ENCODE assay signal across 24 cellular contexts in the genomic region with DNA sequence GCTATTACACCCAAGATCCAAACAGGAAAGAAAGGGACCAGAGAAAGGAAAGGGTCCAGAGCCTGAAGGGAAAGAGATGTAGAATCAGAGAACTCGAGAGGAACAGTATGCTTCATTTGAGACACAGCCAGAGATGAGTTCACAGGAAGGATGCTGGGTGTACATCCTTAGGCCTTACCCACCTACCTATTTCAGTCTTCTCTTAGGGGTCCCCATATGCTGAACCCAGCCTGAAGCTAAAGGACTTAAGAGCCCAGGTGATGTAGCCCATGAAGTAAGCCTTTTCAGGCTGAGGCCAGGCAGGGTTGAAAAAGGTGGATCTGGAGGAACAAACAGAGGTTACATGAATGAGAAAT.
DNase-seq lines count a peak whose midpoint lies in the region; ATAC-seq and TF ChIP-seq lines count a peak whose summit lies in the region.
"Had no signal": no experiment of that assay in that cellular context is flagged by ENCODE, and none has a peak within 500 bp of the region (broad histone marks: within the 10 kb centered on the region; RNA-seq: fewer than 3 reads in every experiment).

No MANE protein-coding gene starts in this region.

- H3K9me3 Mint-ChIP-seq in activated naive CD4-positive, alpha-beta T cell treated with anti-CD3 and anti-CD28 coated beads for 36 hours: no peaks in the 10 kb centered on the region
- no peaks in the 10 kb centered on the region for H3K9me3 Mint-ChIP-seq in stimulated activated effector memory CD8-positive, alpha-beta T cell treated with anti-CD3 and anti-CD28 coated beads, Interleukin-12 subunit alpha, Interleukin-12 subunit beta, amount 100 ng/mL, for 72 hours
- H3K9me3 Mint-ChIP-seq in GM23338: no peaks in the 10 kb centered on the region

- H3K4me3 ChIP-seq in PC-3 (ENCODE audit: low read length) (no peak overlapping the region), GM23338 (no peak overlapping the region)
- H3K4me3 ChIP-seq: BLaER1, GM12878, MG63 had no signal

- no peak for DNase-seq in activated naive CD4-positive, alpha-beta T cell treated with anti-CD3 and anti-CD28 coated beads for 36 hours
- no peak for DNase-seq in activated naive CD4-positive, alpha-beta T cell (lab: John Stamatoyannopoulos, UW)
- DNase-seq in PC-3: no peak
- no peak for DNase-seq in stimulated activated effector memory CD8-positive, alpha-beta T cell treated with anti-CD3 and anti-CD28 coated beads, Interleukin-12 subunit alpha, Interleukin-12 subunit beta, amount 100 ng/mL, for 72 hours (ENCODE audit: low spot score in 2 of 2)
- DNase-seq in foreskin keratinocyte: no peak
- no peak for DNase-seq in GM23338 (ENCODE audit: low spot score)
- DNase-seq: ACHN; Caco-2; CD4-positive, alpha-beta memory T cell; DMS 273 treated with DMSO at 0.1 percent for 48 hours; DMS79 treated with DMSO at 0.1 percent for 48 hours; H7; Kasumi-1; MG63; NCI-H1417; NCI-H1694 treated with DMSO at 0.1 percent for 48 hours; NCI-H2081 treated with DMSO at 0.1 percent for 48 hours; NCI-H2171 treated with DMSO at 0.1 percent for 48 hours; NCI-H446; NCI-H526 had no signal

- H3K79me2 ChIP-seq in PC-3 (ENCODE audit: low read length) (no peaks in the 10 kb centered on the region), GM23338 (replicated peaks; ENCODE audit: insufficient read depth) (no peaks in the 10 kb centered on the region)

- TF ChIP-seq CTCF in PC-3 (conservative IDR thresholded peaks at IDR 0.05; ENCODE audit: low read depth, low read length): no peak
- TF ChIP-seq CTCF in VCaP (conservative IDR thresholded peaks at IDR 0.05): no peak
- no peak for TF ChIP-seq CTCF in foreskin keratinocyte (conservative IDR thresholded peaks at IDR 0.05)
- TF ChIP-seq CTCF in GM23338 (conservative IDR thresholded peaks at IDR 0.05; ENCODE audit: low read depth in 2 of 2): no peak

- H3K9me2 ChIP-seq in PC-3 (replicated peaks; ENCODE audit: low read length) (0 out of 2 replicates have a peak, but pooled peaks cover 3% of the 10 kb centered on the region), GM23338 (ENCODE audit: insufficient read depth) (0 out of 2 replicates have a peak, but pooled peaks cover 2% of the 10 kb centered on the region)

- H3K9ac ChIP-seq in PC-3 (ENCODE audit: low read length): no peak overlapping the region
- H3K9ac ChIP-seq: BLaER1 had no signal

- POLR2A ChIA-PET in PC-3 (lab: Charles Lee; ENCODE audit: unreplicated experiment): no interaction called here

- H3K4me2 ChIP-seq in PC-3 (ENCODE audit: low read length) (no peak overlapping the region), GM23338 (no peak overlapping the region)
- H3K4me2 ChIP-seq: BLaER1 had no signal

- H3K36me3 ChIP-seq in PC-3 (ENCODE audit: low read depth, low read length): no peaks in the 10 kb centered on the region
- no peaks in the 10 kb centered on the region for H3K36me3 ChIP-seq in GM23338 (ENCODE audit: insufficient read depth)
- H3K36me3 ChIP-seq: BLaER1, MG63 had no signal

- no peak overlapping the region for H3K27ac ChIP-seq in PC-3 (ENCODE audit: low read length)
- peak overlapping the region; percentile 50 for H3K27ac ChIP-seq in VCaP
- no peak overlapping the region for H3K27ac ChIP-seq in foreskin keratinocyte
- no peak overlapping the region for H3K27ac ChIP-seq in GM23338 (ENCODE audit: low read depth)
- H3K27ac ChIP-seq: BLaER1, RWPE1 had no signal

- H3K36me3 Mint-ChIP-seq in activated naive CD4-positive, alpha-beta T cell treated with anti-CD3 and anti-CD28 coated beads for 36 hours (ENCODE audit: low read depth): no peaks in the 10 kb centered on the region
- no peaks in the 10 kb centered on the region for H3K36me3 Mint-ChIP-seq in stimulated activated effector memory CD8-positive, alpha-beta T cell treated with anti-CD3 and anti-CD28 coated beads, Interleukin-12 subunit alpha, Interleukin-12 subunit beta, amount 100 ng/mL, for 72 hours
- H3K36me3 Mint-ChIP-seq in GM23338 (ENCODE audit: low read depth): no peaks in the 10 kb centered on the region
- H3K36me3 Mint-ChIP-seq: CD4-positive, alpha-beta memory T cell had no signal

- intact Hi-C loops in activated naive CD4-positive, alpha-beta T cell treated with anti-CD3 and anti-CD28 coated beads for 36 hours (cut with micrococcal nuclease): loop anchor here (1.0 to 2.0 kb wide), 2 partner anchors 29 to 60 kb away; no protein-coding TSS in a partner anchor
- intact Hi-C loops in PC-3 (cut with micrococcal nuclease): loop anchor here (1.0 kb wide), 1 partner anchor 43 kb away; no protein-coding TSS in a partner anchor

- H3K9me3 ChIP-seq in PC-3 (ENCODE audit: low read length): no peaks in the 10 kb centered on the region
- H3K9me3 ChIP-seq: BLaER1, Caco-2, MG63 had no signal

- BruUV-seq in PC-3 (replicated peaks; lab: Mats Ljungman, UMichigan): no TSS peak

- H4K20me1 ChIP-seq in PC-3 (ENCODE audit: low read length) (no peaks in the 10 kb centered on the region), GM23338 (replicated peaks; ENCODE audit: insufficient read depth) (no peaks in the 10 kb centered on the region)
- H4K20me1 ChIP-seq: BLaER1 had no signal

- H3K4me1 Mint-ChIP-seq in activated naive CD4-positive, alpha-beta T cell treated with anti-CD3 and anti-CD28 coated beads for 36 hours (ENCODE audit: low read depth): peaks cover 33% of the 10 kb centered on the region
- H3K4me1 Mint-ChIP-seq in stimulated activated effector memory CD8-positive, alpha-beta T cell treated with anti-CD3 and anti-CD28 coated beads, Interleukin-12 subunit alpha, Interleukin-12 subunit beta, amount 100 ng/mL, for 72 hours: peaks cover 15% of the 10 kb centered on the region
- peaks cover 6% of the 10 kb centered on the region; the same call in 1 of the 3 replicates for H3K4me1 Mint-ChIP-seq in GM23338
- H3K4me1 Mint-ChIP-seq: CD4-positive, alpha-beta memory T cell had no signal

- H3K27me3 Mint-ChIP-seq in activated naive CD4-positive, alpha-beta T cell treated with anti-CD3 and anti-CD28 coated beads for 36 hours (ENCODE audit: low read depth): no peaks in the 10 kb centered on the region
- no peaks in the 10 kb centered on the region for H3K27me3 Mint-ChIP-seq in GM23338 (ENCODE audit: insufficient read depth, low read depth, poor library complexity)

- H3K27ac Mint-ChIP-seq in activated naive CD4-positive, alpha-beta T cell treated with anti-CD3 and anti-CD28 coated beads for 36 hours: peak overlapping the region; percentile 71
- H3K27ac Mint-ChIP-seq in stimulated activated effector memory CD8-positive, alpha-beta T cell treated with anti-CD3 and anti-CD28 coated beads, Interleukin-12 subunit alpha, Interleukin-12 subunit beta, amount 100 ng/mL, for 72 hours: peak overlapping the region; percentile 10
- no peak overlapping the region for H3K27ac Mint-ChIP-seq in GM23338
- H3K27ac Mint-ChIP-seq: CD4-positive, alpha-beta memory T cell had no signal

- no peak overlapping the region for H3K4me3 Mint-ChIP-seq in activated naive CD4-positive, alpha-beta T cell treated with anti-CD3 and anti-CD28 coated beads for 36 hours
- no peak overlapping the region for H3K4me3 Mint-ChIP-seq in stimulated activated effector memory CD8-positive, alpha-beta T cell treated with anti-CD3 and anti-CD28 coated beads, Interleukin-12 subunit alpha, Interleukin-12 subunit beta, amount 100 ng/mL, for 72 hours
- H3K4me3 Mint-ChIP-seq in GM23338: no peak overlapping the region
- H3K4me3 Mint-ChIP-seq: CD4-positive, alpha-beta memory T cell had no signal

- H3F3A ChIP-seq in PC-3 (ENCODE audit: low read length, unreplicated experiment) (no peaks in the 10 kb centered on the region), GM23338 (replicated peaks; ENCODE audit: low read depth) (no peaks in the 10 kb centered on the region)

- CTCF ChIA-PET in activated naive CD4-positive, alpha-beta T cell treated with anti-CD3 and anti-CD28 coated beads for 36 hours (lab: Charles Lee): interaction anchor here (1.5 kb wide), 1 partner anchor 18 kb away, joined by 4 read pairs; no protein-coding TSS in a partner anchor
- CTCF ChIA-PET in PC-3 (lab: Charles Lee): no interaction called here

- no peak overlapping the region for H2AFZ ChIP-seq in PC-3 (ENCODE audit: low read length)
- H2AFZ ChIP-seq in GM23338: no peak overlapping the region

- H3K27me3 ChIP-seq in PC-3 (ENCODE audit: low read length) (no peaks in the 10 kb centered on the region), foreskin keratinocyte (no peaks in the 10 kb centered on the region), GM23338 (ENCODE audit: insufficient read depth) (no peaks in the 10 kb centered on the region)
- H3K27me3 ChIP-seq: BLaER1, MG63 had no signal

- H3K4me1 ChIP-seq in PC-3 (ENCODE audit: insufficient read depth, low read length) (peaks cover 44% of the 10 kb centered on the region), foreskin keratinocyte (no peaks in the 10 kb centered on the region), GM23338 (ENCODE audit: insufficient read depth) (0 out of 2 replicates have a peak, but pooled peaks cover 4% of the 10 kb centered on the region)
- H3K4me1 ChIP-seq: BLaER1, Caco-2 had no signal

- ATAC-seq in PC-3 (peak; percentile 6; the same call in 1 of the 2 replicates), foreskin keratinocyte (no peak), GM23338 (no peak)
- peak; percentile 67 for ATAC-seq in stimulated activated effector memory CD8-positive, alpha-beta T cell treated with anti-CD3 and anti-CD28 coated beads, Interleukin-12 subunit alpha, Interleukin-12 subunit beta, amount 100 ng/mL, for 72 hours
- ATAC-seq: GM12878 had no signal

TF ChIP-seq in GM23338, 12 proteins besides CTCF, POLR2A, EP300 and RAD21 (continues in another document):
- no peak for TF ChIP-seq CREB1 (CRISPR knock-in tag; IDR thresholded peaks at IDR 0.05; ENCODE audit: low read depth)
- no peak for TF ChIP-seq POLR2AphosphoS5 (IDR thresholded peaks at IDR 0.05; ENCODE audit: low read depth)
- no peak for TF ChIP-seq ZNF331 (CRISPR knock-in tag; IDR thresholded peaks at IDR 0.05; ENCODE audit: low read depth)
- TF ChIP-seq EZH2phosphoT487 (IDR thresholded peaks at IDR 0.05; ENCODE audit: unreplicated experiment): no peak
- no peak for TF ChIP-seq NANOG (IDR thresholded peaks at IDR 0.05; ENCODE audit: borderline replicate concordance)

Comparison
In these comparisons a context has a peak if more than half of its experiments do, and no peak if none do; other contexts are left out.
1. ATAC-seq: peak in PC-3 (single experiment) and stimulated activated effector memory CD8-positive, alpha-beta T cell treated with anti-CD3 and anti-CD28 coated beads, Interleukin-12 subunit alpha, Interleukin-12 subunit beta, amount 100 ng/mL, for 72 hours (single experiment); none in foreskin keratinocyte (single experiment) and GM23338 (single experiment).